8 cellular contexts compared by ENCODE assay signal in the genomic region with DNA sequence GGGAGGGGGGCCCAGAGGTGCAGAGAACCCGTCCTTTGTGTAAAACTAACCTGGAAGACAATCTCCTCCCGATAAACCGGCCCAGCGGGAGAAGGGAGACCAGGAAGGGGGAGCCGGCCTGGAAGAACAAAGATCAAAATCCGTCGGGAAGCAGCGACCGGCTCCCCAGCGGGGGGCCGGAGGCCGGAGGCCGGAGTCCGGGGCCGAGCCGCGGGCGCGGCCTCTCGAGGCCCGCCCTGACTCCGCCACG. TPM values are rescaled to one million over a fixed set of nuclear protein-coding genes. Genes with fewer than 3 reads are reported as not detected.
DNase-seq lines count a peak whose midpoint lies in the region; ATAC-seq and TF ChIP-seq lines count a peak whose summit lies in the region.

No MANE protein-coding gene starts in this region.

- H3K4me3 Mint-ChIP-seq in stimulated activated naive CD8-positive, alpha-beta T cell treated with anti-CD3 and anti-CD28 coated beads, Interleukin-15, Interleukin-2, amounts not matched to agents 100 ng/mL and 50 ng/mL, for 24 hours = peak overlapping the region; percentile 84
- peak overlapping the region; percentile 84 for H3K4me3 Mint-ChIP-seq in MCF 10A (ENCODE audit: unreplicated experiment)

- no peak for DNase-seq in stimulated activated naive CD8-positive, alpha-beta T cell treated with anti-CD3 and anti-CD28 coated beads, Interleukin-15, Interleukin-2, amounts not matched to agents 100 U/mL and 50 U/mL, for 24 hours
- DNase-seq in MCF 10A (ENCODE audit: unreplicated experiment) (no peak), aorta (no peak), NCI-H510A treated with DMSO at 0.1 percent for 48 hours (lab: John Stamatoyannopoulos, UW) (no peak), A172 (ENCODE audit: low spot score) (no peak)
- no peak for DNase-seq in activated CD4-positive, alpha-beta T cell treated with anti-CD3 and anti-CD28 coated beads, Interleukin-2, amount 50 U/mL, for 4 hours

- H3K36me3 ChIP-seq in mesodermal cell (ENCODE audit: control insufficient read depth, insufficient read depth, low read length) (peaks cover 11% of the 10 kb centered on the region), aorta (ENCODE audit: control insufficient read depth in 1 of 2, insufficient read depth in 2 of 2, low read length in 1 of 2) (no peaks in the 10 kb centered on the region)

- peak overlapping the region; percentile 61 for H3K4me3 ChIP-seq in mesodermal cell (ENCODE audit: extremely low read depth, insufficient read depth, low read length, poor library complexity, severe bottlenecking)
- H3K4me3 ChIP-seq in aorta (ENCODE audit: low read length in 2 of 2) = peak overlapping the region; percentile 49 to 59

- BruUV-seq in MCF 10A (replicated peaks; lab: Mats Ljungman, UMichigan) = no TSS peak

- POLR2A ChIA-PET in MCF 10A (lab: Yijun Ruan, JAX) = interaction anchor here (1.1 kb wide), 1 partner anchor 62 kb away, joined by 4 read pairs; the partner anchor contains the start of gene UTP14A

- no CpG with 5 or more reads among the region's 23 CpGs for WGBS in mesodermal cell (ENCODE audit: insufficient coverage in 2 of 2), 2 experiments
- WGBS in aorta, 2 donors = 0 to 36% methylated on average over 22 to 23 of the region's 23 CpGs

- CTCF ChIA-PET in MCF 10A (lab: Yijun Ruan, JAX) = no interaction called here

- intact Hi-C loops in MCF 10A (cut with micrococcal nuclease) = no loop called here
- intact Hi-C loops in aorta (cut with DNase I) = loop anchor here in 1 of 2 donors (10.0 kb wide), 1 partner anchor 202 kb away; no protein-coding TSS in a partner anchor

- H3K27me3 Mint-ChIP-seq in stimulated activated naive CD8-positive, alpha-beta T cell treated with anti-CD3 and anti-CD28 coated beads, Interleukin-15, Interleukin-2, amounts not matched to agents 100 ng/mL and 50 ng/mL, for 24 hours = no peaks in the 10 kb centered on the region
- peaks cover 25% of the 10 kb centered on the region for H3K27me3 Mint-ChIP-seq in MCF 10A (ENCODE audit: insufficient read depth, unreplicated experiment)

- H3K27ac ChIP-seq in mesodermal cell (ENCODE audit: low read depth, low read length, severe bottlenecking) (no peak overlapping the region), aorta (ENCODE audit: low read depth in 1 of 2, low read length in 2 of 2) (peak overlapping the region in 1 of 2 donors; percentile 77)

- no peak for ATAC-seq in stimulated activated naive CD8-positive, alpha-beta T cell treated with anti-CD3 and anti-CD28 coated beads, Interleukin-15, Interleukin-2, amounts not matched to agents 100 U/mL and 50 U/mL, for 24 hours
- ATAC-seq in aorta (ENCODE audit: low FRiP score) = no peak

- no peaks in the 10 kb centered on the region for H3K27me3 ChIP-seq in aorta (ENCODE audit: control insufficient read depth in 1 of 2, insufficient read depth in 2 of 2, low read length in 1 of 2)

- H3K27ac Mint-ChIP-seq in stimulated activated naive CD8-positive, alpha-beta T cell treated with anti-CD3 and anti-CD28 coated beads, Interleukin-15, Interleukin-2, amounts not matched to agents 100 ng/mL and 50 ng/mL, for 24 hours = peak overlapping the region; percentile 76
- H3K27ac Mint-ChIP-seq in MCF 10A (ENCODE audit: low read depth, unreplicated experiment) = no peak overlapping the region

- H3K4me1 ChIP-seq in mesodermal cell (ENCODE audit: control insufficient read depth, insufficient read depth, low read length, poor library complexity, severe bottlenecking) (peaks cover 3% of the 10 kb centered on the region), aorta (ENCODE audit: control insufficient read depth in 1 of 2, insufficient read depth in 2 of 2, low read length in 2 of 2) (no peaks in the 10 kb centered on the region)

- peaks cover 24% of the 10 kb centered on the region for H3K4me1 Mint-ChIP-seq in stimulated activated naive CD8-positive, alpha-beta T cell treated with anti-CD3 and anti-CD28 coated beads, Interleukin-15, Interleukin-2, amounts not matched to agents 100 ng/mL and 50 ng/mL, for 24 hours (ENCODE audit: low read depth)
- no peaks in the 10 kb centered on the region for H3K4me1 Mint-ChIP-seq in MCF 10A (ENCODE audit: insufficient read depth, unreplicated experiment)

- H3K9me3 ChIP-seq in mesodermal cell (ENCODE audit: control insufficient read depth, low read length) (no peaks in the 10 kb centered on the region), aorta (ENCODE audit: control insufficient read depth, low read length) (no peaks in the 10 kb centered on the region)

- no peak for TF ChIP-seq CTCF in MCF 10A (IDR thresholded peaks at IDR 0.05; ENCODE audit: unreplicated experiment)

- H3K9me3 Mint-ChIP-seq in stimulated activated naive CD8-positive, alpha-beta T cell treated with anti-CD3 and anti-CD28 coated beads, Interleukin-15, Interleukin-2, amounts not matched to agents 100 ng/mL and 50 ng/mL, for 24 hours = no peaks in the 10 kb centered on the region
- no peaks in the 10 kb centered on the region for H3K9me3 Mint-ChIP-seq in MCF 10A (ENCODE audit: unreplicated experiment)

- H3K36me3 Mint-ChIP-seq in stimulated activated naive CD8-positive, alpha-beta T cell treated with anti-CD3 and anti-CD28 coated beads, Interleukin-15, Interleukin-2, amounts not matched to agents 100 ng/mL and 50 ng/mL, for 24 hours (ENCODE audit: low read depth) = peaks cover 14% of the 10 kb centered on the region
- H3K36me3 Mint-ChIP-seq in MCF 10A (ENCODE audit: insufficient read depth, unreplicated experiment) = peaks cover 3% of the 10 kb centered on the region

RNA-seq across cellular contexts. Expression of gene ZDHHC9, which starts 0.6 kb away (rescaled TPM):
- total RNA-seq in MCF 10A (2022) (30.6 and 34.5 TPM in 2 replicates), aorta (10 to 100 TPM; 21.3 to 24.0 TPM)
- 31.3 TPM for polyA plus RNA-seq in mesodermal cell (2013, experiment 1 of 2)
- polyA plus RNA-seq in mesodermal cell (2013, experiment 2 of 2) = 28.3 TPM
- 1 to 10 TPM; 4.3 to 5.4 TPM for polyA plus RNA-seq in aorta
- total RNA-seq in A172 (2014; rRNA removed; shearing (Covaris generic)) = 10.4 and 18.8 TPM in 2 replicates
